In the genomic region with DNA sequence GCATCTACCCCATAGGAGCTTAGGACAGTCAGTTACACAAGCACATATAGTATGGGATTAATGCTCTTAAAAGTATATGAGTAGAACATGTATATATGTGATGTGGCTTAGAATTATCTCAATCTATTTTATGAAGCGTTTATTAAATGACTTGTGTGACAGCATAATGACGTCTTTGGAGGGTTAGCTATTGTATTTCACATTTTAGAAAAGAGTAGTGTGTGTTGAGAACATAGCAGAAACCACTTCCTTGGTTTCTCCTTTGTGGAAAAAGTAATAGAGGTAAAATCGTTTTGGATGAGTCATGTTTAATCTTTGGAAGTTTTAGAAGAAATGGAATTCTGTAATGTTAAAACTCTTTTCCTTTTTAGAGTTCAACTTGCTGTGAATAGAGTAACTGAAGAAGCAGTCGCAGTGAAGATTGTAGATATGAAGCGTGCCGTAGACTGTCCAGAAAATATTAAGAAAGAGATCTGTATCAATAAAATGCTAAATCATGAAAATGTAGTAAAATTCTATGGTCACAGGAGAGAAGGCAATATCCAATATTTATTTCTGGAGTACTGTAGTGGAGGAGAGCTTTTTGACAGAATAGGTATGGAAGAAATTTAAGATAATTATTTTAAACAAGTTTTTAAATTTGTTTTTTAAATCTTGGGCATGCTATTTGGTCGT, we compare ENCODE assay signal across 11 cellular contexts. TPM values are rescaled to one million over a fixed set of nuclear protein-coding genes. Genes with fewer than 3 reads are reported as not detected.
DNase-seq lines count a peak whose midpoint lies in the region; ATAC-seq, FAIRE-seq and TF ChIP-seq lines count a peak whose summit lies in the region.
"Had no signal": no experiment of that assay in that cellular context is flagged by ENCODE, and none has a peak within 500 bp of the region (broad histone marks: within the 10 kb centered on the region; RNA-seq: fewer than 3 reads in every experiment).

No MANE protein-coding gene starts in this region.

- BruUV-seq in Caco-2 (replicated peaks; lab: Mats Ljungman, UMichigan) (no TSS peak), GM12878 (replicated peaks; lab: Mats Ljungman, UMichigan) (no TSS peak)

- H3K27me3 Mint-ChIP-seq in Caco-2 (ENCODE audit: insufficient read depth, unreplicated experiment) (no peaks in the 10 kb centered on the region), mesothelial cell of epicardium (ENCODE audit: low read depth) (no peaks in the 10 kb centered on the region)

- H3K27ac ChIP-seq in KMS-11: peak overlapping the region; percentile 96; the same call in 1 of the 2 replicates
- peak overlapping the region; percentile 97; the same call in 1 of the 2 replicates for H3K27ac ChIP-seq in GM12878 (ENCODE audit: control insufficient read depth, insufficient read depth)

- no peak for TF ChIP-seq EP300 in GM12878 (IDR thresholded peaks at IDR 0.05; ENCODE audit: borderline replicate concordance in 1 of 2, control insufficient read depth in 1 of 2, low read depth in 2 of 2, low read length in 2 of 2)

- H3K4me3 Mint-ChIP-seq in Caco-2 (ENCODE audit: unreplicated experiment): peak overlapping the region; percentile 82
- peak overlapping the region; percentile 86 for H3K4me3 Mint-ChIP-seq in mesothelial cell of epicardium

- ATAC-seq in GM12878 (no peak), HG03139 (IDR thresholded peaks at IDR 0.05; ENCODE audit: unreplicated experiment) (no peak), GM19455 (IDR thresholded peaks at IDR 0.05; ENCODE audit: unreplicated experiment) (no peak), HG03342 (IDR thresholded peaks at IDR 0.05; ENCODE audit: unreplicated experiment) (no peak)
- ATAC-seq: left lobe of liver had no signal

- TF ChIP-seq POLR2A in GM12878 (IDR thresholded peaks at IDR 0.05; ENCODE audit: low read depth, low read length): no peak

- H3K4me1 Mint-ChIP-seq in Caco-2 (ENCODE audit: low read depth, unreplicated experiment) (peaks cover 17% of the 10 kb centered on the region), mesothelial cell of epicardium (peaks cover 21% of the 10 kb centered on the region)

- H3K79me2 ChIP-seq in KMS-11 (ENCODE audit: insufficient read depth, low read depth) (peaks cover 33% of the 10 kb centered on the region), GM12878 (ENCODE audit: control insufficient read depth, insufficient read depth, low read length) (peaks cover 30% of the 10 kb centered on the region)

- POLR2A ChIA-PET in Caco-2 (lab: Charles Lee) (interaction anchor here (2.7 kb wide), 1 partner anchor 35 kb away, joined by 18 read pairs; the partner anchor contains the start of gene STT3A), GM12878 (lab: Charles Lee) (interaction anchor here (1.6 kb wide), 1 partner anchor 58 kb away, joined by 7 read pairs; the partner anchor contains the start of gene EI24)

- H3K27ac Mint-ChIP-seq in Caco-2 (ENCODE audit: unreplicated experiment): peak overlapping the region; percentile 92
- H3K27ac Mint-ChIP-seq in mesothelial cell of epicardium: peak overlapping the region; percentile 45

- H3K27me3 ChIP-seq in Caco-2 (replicated peaks; ENCODE audit: control insufficient read depth, insufficient read depth, low read length) (no peaks in the 10 kb centered on the region), KMS-11 (ENCODE audit: insufficient read depth, low read depth) (no peaks in the 10 kb centered on the region), GM12878 (replicated peaks in 1 of 2; ENCODE audit: control insufficient read depth in 2 of 2, insufficient read depth in 2 of 2, low read length in 1 of 2) (no peaks in the 10 kb centered on the region)

- FAIRE-seq in GM12878 (lab: Jason Lieb, UNC): no peak

- peak overlapping the region; percentile 89 for H3K4me2 ChIP-seq in KMS-11
- peak overlapping the region; percentile 97 for H3K4me2 ChIP-seq in GM12878 (ENCODE audit: control insufficient read depth, insufficient read depth)

- RAD21 ChIA-PET in GM12878 (lab: Charles Lee; ENCODE audit: unreplicated experiment): no interaction called here

- no peaks in the 10 kb centered on the region for H3K9me3 Mint-ChIP-seq in Caco-2 (ENCODE audit: unreplicated experiment)
- no peaks in the 10 kb centered on the region for H3K9me3 Mint-ChIP-seq in mesothelial cell of epicardium

- CTCF ChIA-PET in Caco-2 (lab: Charles Lee): interaction anchor here (0.6 to 1.0 kb wide), 2 partner anchors 58 to 260 kb away, joined by 3 to 5 read pairs; partner anchors contain the start of genes EI24 and HYLS1
- CTCF ChIA-PET in GM12878 (lab: Yijun Ruan, JAX): interaction anchor here (0.6 to 1.6 kb wide), 13 partner anchors 10 to 566 kb away, joined by 3 to 4 read pairs (median 3); partner anchors contain the start of gene HYLS1

- WGBS in GM12878 (ENCODE audit: insufficient coverage, insufficient replicate concordance, low lambda C conversion rate, missing lambda C conversion rate): 54% methylated on average over 7 of the region's 7 CpGs

- H3K4me1 ChIP-seq in Caco-2 (peaks cover 8% of the 10 kb centered on the region), KMS-11 (ENCODE audit: low read depth, poor library complexity, severe bottlenecking) (peaks cover 36% of the 10 kb centered on the region), GM12878 (ENCODE audit: control insufficient read depth, insufficient read depth, low read length) (peaks cover 7% of the 10 kb centered on the region; the same call in 1 of the 2 replicates)

- H3K4me3 ChIP-seq in Caco-2 (ENCODE audit: low read depth, low read length) (peak overlapping the region; percentile 68), KMS-11 (IDR thresholded peaks at IDR 0.05; ENCODE audit: insufficient read depth, low read depth, low read length) (no peak overlapping the region), GM12878 (peak overlapping the region; percentile 81)

- no peaks in the 10 kb centered on the region for H3K9me3 ChIP-seq in Caco-2
- H3K9me3 ChIP-seq in GM12878 (replicated peaks; ENCODE audit: control insufficient read depth, insufficient read depth, low read length): no peaks in the 10 kb centered on the region

- intact Hi-C loops in Caco-2 (cut with micrococcal nuclease; ENCODE audit: unreplicated experiment) (no loop called here), GM12878 (cut with micrococcal nuclease; ENCODE audit: unreplicated experiment) (loop anchor here (2.0 kb wide), 1 partner anchor 247 kb away; no protein-coding TSS in a partner anchor)

- DNase-seq in Caco-2: no peak
- DNase-seq in GM12878 (ENCODE audit: low read depth, low spot score): no peak
- DNase-seq in mesothelial cell of epicardium (ENCODE audit: low spot score in 2 of 2, unreplicated experiment in 2 of 2): no peak
- DNase-seq in NCI-H524 (lab: John Stamatoyannopoulos, UW): no peak
- DNase-seq: activated gamma-delta T cell, NCI-H774 had no signal

- H4K20me1 ChIP-seq in KMS-11 (ENCODE audit: insufficient read depth): no peaks in the 10 kb centered on the region
- H4K20me1 ChIP-seq in GM12878 (ENCODE audit: control insufficient read depth, insufficient read depth): no peaks in the 10 kb centered on the region

- H3K36me3 Mint-ChIP-seq in Caco-2 (ENCODE audit: insufficient read depth, unreplicated experiment) (peaks cover 64% of the 10 kb centered on the region), mesothelial cell of epicardium (no peaks in the 10 kb centered on the region)

- TF ChIP-seq CTCF in Caco-2 (IDR thresholded peaks at IDR 0.05; ENCODE audit: insufficient read depth in 1 of 2, low read depth in 1 of 2, low read length in 1 of 2, severe bottlenecking in 1 of 2, unreplicated experiment in 1 of 2) (no peak), KMS-11 (conservative IDR thresholded peaks at IDR 0.05; ENCODE audit: low read depth, low read length) (no peak), GM12878 (IDR thresholded peaks at IDR 0.05 in 2 of 3, conservative IDR thresholded peaks at IDR 0.05 in 1 of 3; ENCODE audit: control insufficient read depth in 2 of 3, extremely low read depth in 1 of 3, insufficient read depth in 1 of 3, low read depth in 3 of 3, low read length in 3 of 3) (no peak), mesothelial cell of epicardium (IDR thresholded peaks at IDR 0.05; ENCODE audit: unreplicated experiment) (no peak)

- SMC1A ChIA-PET in GM12878 (lab: Charles Lee; ENCODE audit: uncharacterized antibody, unreplicated experiment): interaction anchor here (0.8 to 1.6 kb wide), 7 partner anchors 10 to 260 kb away, joined by 3 to 4 read pairs (median 4); partner anchors contain the start of gene HYLS1

- H2AFZ ChIP-seq in KMS-11 (ENCODE audit: low read depth) (no peak overlapping the region), GM12878 (ENCODE audit: control insufficient read depth, low read depth, low read length) (no peak overlapping the region)

- H3K36me3 ChIP-seq in Caco-2 (ENCODE audit: control insufficient read depth, insufficient read depth, low read length) (peaks cover 3% of the 10 kb centered on the region; the same call in 1 of the 2 replicates), KMS-11 (ENCODE audit: insufficient read depth) (no peaks in the 10 kb centered on the region), GM12878 (ENCODE audit: control insufficient read depth in 2 of 2, insufficient read depth in 2 of 2, low read length in 1 of 2) (peaks cover 3 to 11% of the 10 kb centered on the region in 2 experiments)

- H3K9ac ChIP-seq in KMS-11: peak overlapping the region; percentile 95; the same call in 1 of the 2 replicates
- H3K9ac ChIP-seq in GM12878 (ENCODE audit: control insufficient read depth, insufficient read depth, low read length): peak overlapping the region; percentile 97; the same call in 1 of the 2 replicates

- no peak for TF ChIP-seq RAD21 in GM12878 (IDR thresholded peaks at IDR 0.05; ENCODE audit: insufficient read depth, low read depth, low read length)

- in situ Hi-C loops in GM12878 (cut with MboI): no loop called here

RNA-seq across cellular contexts. Expression of gene CHEK1, which starts 2.4 kb away (rescaled TPM):
- total RNA-seq in Caco-2 (2022): 121 and 142 TPM in 2 replicates
- total RNA-seq in GM12878 (2013; cell fraction: nucleolus; rRNA removed): 52.5 and 58.9 TPM in 2 replicates
- total RNA-seq in GM12878 (2014; rRNA removed): 53.7 and 59.6 TPM in 2 replicates
- 66.1 and 66.8 TPM in 2 replicates for total RNA-seq in GM12878 (2014; rRNA removed; fragmentation: Illumina TruSeq; extraction: Trizol)
- total RNA-seq in GM12878 (2021): 67.1 and 68.2 TPM in 2 replicates
- 15.9 TPM for polyA plus RNA-seq in GM12878 (2011; ENCODE audit: low read depth)
- 65.0 and 99.2 TPM in 2 replicates for polyA plus RNA-seq in GM12878 (2011; rRNA removed)
- 26.8 and 27.8 TPM in 2 replicates for polyA plus RNA-seq in GM12878 (2011; cell fraction: cytosol; rRNA removed)
- polyA plus RNA-seq in GM12878 (2011; cell fraction: nucleus; rRNA removed): 21.8 and 24.9 TPM in 2 replicates
- polyA plus RNA-seq in GM12878 (2012): 22.8 and 30.9 TPM in 2 replicates
- polyA plus RNA-seq in GM12878 (2014; fragmentation: Illumina TruSeq; extraction: Trizol): 72.9 and 75.5 TPM in 2 replicates
- polyA plus RNA-seq in GM12878 (2014; fragmentation: Nextera tagmentation; extraction: Ambion mirVana): 10 to 100 TPM; 47.0 to 52.5 TPM
- polyA plus RNA-seq in GM12878 (2014; rRNA removed): 42.1 and 43.8 TPM in 2 replicates
- polyA plus RNA-seq in GM12878 (2016; fragmentation: Nextera tagmentation; extraction: Ambion mirVana): 10 to 100 TPM; 66.2 to 68.6 TPM
- polyA minus RNA-seq in GM12878 (2011; rRNA and poly(A)+ RNA removed): 32.4 and 37.7 TPM in 2 replicates
- 17.0 and 21.0 TPM in 2 replicates for polyA minus RNA-seq in GM12878 (2011; cell fraction: cytosol; rRNA and poly(A)+ RNA removed)
- 34.2 and 51.4 TPM in 2 replicates for polyA minus RNA-seq in GM12878 (2011; cell fraction: nucleus; rRNA and poly(A)+ RNA removed)
- total RNA-seq in mesothelial cell of epicardium: 23.3 to 25.9 TPM (median 24.7 TPM) in 3 replicates

RNA-seq across cellular contexts. Expression of gene STT3A, which starts 34.7 kb away (rescaled TPM):
- 517 and 531 TPM in 2 replicates for total RNA-seq in Caco-2 (2022)
- 202 and 205 TPM in 2 replicates for total RNA-seq in GM12878 (2013; cell fraction: nucleolus; rRNA removed)
- total RNA-seq in GM12878 (2014; rRNA removed): 139 and 141 TPM in 2 replicates
- total RNA-seq in GM12878 (2014; rRNA removed; fragmentation: Illumina TruSeq; extraction: Trizol): 92.0 and 94.7 TPM in 2 replicates
- total RNA-seq in GM12878 (2021): 112 and 114 TPM in 2 replicates
- polyA plus RNA-seq in GM12878 (2011; ENCODE audit: low read depth): 112 TPM
- 152 and 188 TPM in 2 replicates for polyA plus RNA-seq in GM12878 (2011; rRNA removed)
- polyA plus RNA-seq in GM12878 (2011; cell fraction: cytosol; rRNA removed): 162 and 232 TPM in 2 replicates
- 117 and 119 TPM in 2 replicates for polyA plus RNA-seq in GM12878 (2011; cell fraction: nucleus; rRNA removed)
- 108 and 128 TPM in 2 replicates for polyA plus RNA-seq in GM12878 (2012)
- polyA plus RNA-seq in GM12878 (2014; fragmentation: Illumina TruSeq; extraction: Trizol): 124 and 151 TPM in 2 replicates
- polyA plus RNA-seq in GM12878 (2014; fragmentation: Nextera tagmentation; extraction: Ambion mirVana): 100 to 1,000 TPM in 1 of 2 experiments, 10 to 100 TPM in 1; 82.9 to 103 TPM
- 65.2 and 74.4 TPM in 2 replicates for polyA plus RNA-seq in GM12878 (2014; rRNA removed)
- polyA plus RNA-seq in GM12878 (2016; fragmentation: Nextera tagmentation; extraction: Ambion mirVana): 100 to 1,000 TPM; 193 to 202 TPM
- 530 and 786 TPM in 2 replicates for polyA minus RNA-seq in GM12878 (2011; rRNA and poly(A)+ RNA removed)
- 106 and 109 TPM in 2 replicates for polyA minus RNA-seq in GM12878 (2011; cell fraction: cytosol; rRNA and poly(A)+ RNA removed)
- polyA minus RNA-seq in GM12878 (2011; cell fraction: nucleus; rRNA and poly(A)+ RNA removed): 81.2 and 107 TPM in 2 replicates
- 146 to 167 TPM (median 162 TPM) in 3 replicates for total RNA-seq in mesothelial cell of epicardium

RNA-seq across cellular contexts. Expression of gene ACRV1, which starts 53.3 kb away (rescaled TPM):
- not detected in 2 replicates for total RNA-seq in Caco-2 (2022)
- not detected in 2 replicates for total RNA-seq in GM12878 (2013; cell fraction: nucleolus; rRNA removed)
- total RNA-seq in GM12878 (2014; rRNA removed): 0.11 TPM in 1 of 2 replicates, not detected in the other
- total RNA-seq in GM12878 (2014; rRNA removed; fragmentation: Illumina TruSeq; extraction: Trizol): 0.09 TPM in 1 of 2 replicates, not detected in the other
- total RNA-seq in GM12878 (2021): 0.21 TPM in 1 of 2 replicates, not detected in the other
- polyA plus RNA-seq in GM12878 (2011; ENCODE audit: low read depth): not detected
- not detected in 2 replicates for polyA plus RNA-seq in GM12878 (2011; rRNA removed)
- 0.01 and 0.07 TPM in 2 replicates for polyA plus RNA-seq in GM12878 (2011; cell fraction: cytosol; rRNA removed)
- polyA plus RNA-seq in GM12878 (2011; cell fraction: nucleus; rRNA removed): 0.04 and 0.12 TPM in 2 replicates
- polyA plus RNA-seq in GM12878 (2012): 0.18 and 0.24 TPM in 2 replicates
- polyA plus RNA-seq in GM12878 (2014; fragmentation: Illumina TruSeq; extraction: Trizol): 0.10 TPM in 1 of 2 replicates, not detected in the other
- polyA plus RNA-seq in GM12878 (2014; fragmentation: Nextera tagmentation; extraction: Ambion mirVana): under 1 TPM; 0.20 to 0.60 TPM
- 0.26 TPM in 1 of 2 replicates, not detected in the other for polyA plus RNA-seq in GM12878 (2014; rRNA removed)
- under 1 TPM; 0.78 to 0.82 TPM for polyA plus RNA-seq in GM12878 (2016; fragmentation: Nextera tagmentation; extraction: Ambion mirVana)
- not detected in 2 replicates for polyA minus RNA-seq in GM12878 (2011; rRNA and poly(A)+ RNA removed)
- not detected in 2 replicates for polyA minus RNA-seq in GM12878 (2011; cell fraction: cytosol; rRNA and poly(A)+ RNA removed)
- polyA minus RNA-seq in GM12878 (2011; cell fraction: nucleus; rRNA and poly(A)+ RNA removed): 0.24 TPM in 1 of 2 replicates, not detected in the other
- total RNA-seq in mesothelial cell of epicardium: 0.25 TPM in 1 of 3 replicates, not detected in the others
- total RNA-seq: left lobe of liver had no signal

RNA-seq across cellular contexts. Expression of gene EI24, which starts 58.1 kb away (rescaled TPM):
- total RNA-seq in Caco-2 (2022): 164 and 170 TPM in 2 replicates
- total RNA-seq in GM12878 (2013; cell fraction: nucleolus; rRNA removed): 29.1 and 31.1 TPM in 2 replicates
- 76.1 and 86.5 TPM in 2 replicates for total RNA-seq in GM12878 (2014; rRNA removed)
- total RNA-seq in GM12878 (2014; rRNA removed; fragmentation: Illumina TruSeq; extraction: Trizol): 52.3 and 54.2 TPM in 2 replicates
- total RNA-seq in GM12878 (2021): 54.5 and 57.2 TPM in 2 replicates
- 31.3 TPM for polyA plus RNA-seq in GM12878 (2011; ENCODE audit: low read depth)
- 84.6 and 87.0 TPM in 2 replicates for polyA plus RNA-seq in GM12878 (2011; rRNA removed)
- 66.8 and 83.4 TPM in 2 replicates for polyA plus RNA-seq in GM12878 (2011; cell fraction: cytosol; rRNA removed)
- polyA plus RNA-seq in GM12878 (2011; cell fraction: nucleus; rRNA removed): 35.4 and 36.5 TPM in 2 replicates
- 29.4 and 37.7 TPM in 2 replicates for polyA plus RNA-seq in GM12878 (2012)
- polyA plus RNA-seq in GM12878 (2014; fragmentation: Illumina TruSeq; extraction: Trizol): 80.7 and 89.6 TPM in 2 replicates
- 10 to 100 TPM; 20.3 to 32.8 TPM for polyA plus RNA-seq in GM12878 (2014; fragmentation: Nextera tagmentation; extraction: Ambion mirVana)
- polyA plus RNA-seq in GM12878 (2014; rRNA removed): 61.5 and 64.7 TPM in 2 replicates
- polyA plus RNA-seq in GM12878 (2016; fragmentation: Nextera tagmentation; extraction: Ambion mirVana): 100 to 1,000 TPM; 122 to 127 TPM
- polyA minus RNA-seq in GM12878 (2011; rRNA and poly(A)+ RNA removed): 71.5 and 76.5 TPM in 2 replicates
- polyA minus RNA-seq in GM12878 (2011; cell fraction: cytosol; rRNA and poly(A)+ RNA removed): 18.3 and 20.3 TPM in 2 replicates
- polyA minus RNA-seq in GM12878 (2011; cell fraction: nucleus; rRNA and poly(A)+ RNA removed): 8.3 and 15.2 TPM in 2 replicates
- 67.2 to 69.3 TPM (median 67.8 TPM) in 3 replicates for total RNA-seq in mesothelial cell of epicardium
